Comparison of ENCODE assay signal across 9 cellular contexts in the genomic region with DNA sequence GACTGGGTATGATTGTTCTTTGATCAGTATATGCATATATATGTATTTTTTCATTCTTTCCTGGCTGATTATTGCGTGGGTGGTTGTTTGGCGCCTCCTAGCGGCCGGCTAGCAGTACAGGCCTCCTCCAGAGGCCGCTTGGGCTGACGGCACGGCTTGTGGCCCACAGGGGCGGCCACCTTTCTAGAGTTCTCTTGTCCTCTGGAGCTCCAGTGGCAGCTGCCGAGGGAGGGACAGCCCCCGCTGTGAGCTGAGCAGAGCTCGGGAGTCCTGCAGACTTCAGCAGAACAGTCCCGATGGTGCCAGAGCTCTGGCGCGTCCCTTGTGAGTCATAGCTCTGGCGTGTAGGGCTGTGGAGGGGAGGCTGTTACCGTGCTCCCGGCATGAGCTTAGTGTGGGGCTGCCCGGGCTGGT. TPM values are rescaled to one million over a fixed set of nuclear protein-coding genes. Genes with fewer than 3 reads are reported as not detected.
DNase-seq lines count a peak whose midpoint lies in the region; ATAC-seq and TF ChIP-seq lines count a peak whose summit lies in the region.
"Had no signal": no experiment of that assay in that cellular context is flagged by ENCODE, and none has a peak within 500 bp of the region (broad histone marks: within the 10 kb centered on the region; RNA-seq: fewer than 3 reads in every experiment).

No MANE protein-coding gene starts in this region.

- DNase-seq in CD8-positive, alpha-beta memory T cell = peak; percentile 21 to 75 (median 56)
- DNase-seq in NCI-H1694 treated with DMSO at 0.1 percent for 48 hours (lab: John Stamatoyannopoulos, UW) (peak; percentile 27), esophagus squamous epithelium (lab: John Stamatoyannopoulos, UW) (no peak), osteocyte (ENCODE audit: extremely low spot score, unreplicated experiment) (no peak), thyroid gland (peak; percentile 40 to 66)
- DNase-seq in activated CD8-positive, alpha-beta memory T cell treated with anti-CD3 and anti-CD28 coated beads, Interleukin-2, amount 50 U/mL, for 1 hour (ENCODE audit: extremely low read depth) = peak; percentile 18

- H3K9me3 ChIP-seq in CD8-positive, alpha-beta memory T cell (ENCODE audit: low read length) = no peaks in the 10 kb centered on the region
- H3K9me3 ChIP-seq in esophagus squamous epithelium (peaks cover 0 to 37% (median 6%) of the 10 kb centered on the region in 3 donors), thyroid gland (no peaks in the 10 kb centered on the region)
- H3K9me3 ChIP-seq: HAP-1 had no signal

- intact Hi-C loops in esophagus squamous epithelium (cut with DNase I) (no loop called here), thyroid gland (cut with DNase I) (loop anchor here (10.0 kb wide), 1 partner anchor 278 kb away; no protein-coding TSS in a partner anchor)

- TF ChIP-seq CTCF in esophagus squamous epithelium (IDR thresholded peaks at IDR 0.05) (peak; percentile 26 to 79 (median 56)), osteocyte (IDR thresholded peaks at IDR 0.05) (peak; percentile 46), thyroid gland (IDR thresholded peaks at IDR 0.05) (peak; percentile 65 to 86 (median 74))

- no peaks in the 10 kb centered on the region for H3K27me3 ChIP-seq in CD8-positive, alpha-beta memory T cell (ENCODE audit: insufficient read depth, low read length, poor library complexity, severe bottlenecking)
- no peaks in the 10 kb centered on the region for H3K27me3 ChIP-seq in esophagus squamous epithelium
- no peaks in the 10 kb centered on the region for H3K27me3 ChIP-seq in thyroid gland

- H3K4me3 ChIP-seq in CD8-positive, alpha-beta memory T cell (ENCODE audit: low read length) = no peak overlapping the region
- H3K4me3 ChIP-seq in esophagus squamous epithelium (no peak overlapping the region), thyroid gland (replicated peaks in 1 of 3) (no peak overlapping the region)
- H3K4me3 ChIP-seq: HAP-1 had no signal

- peaks cover 0 to 2% of the 10 kb centered on the region in 2 donors for H3K27me3 Mint-ChIP-seq in CD8-positive, alpha-beta memory T cell
- H3K27me3 Mint-ChIP-seq in osteocyte (ENCODE audit: unreplicated experiment) = no peaks in the 10 kb centered on the region

- H3K36me3 ChIP-seq in CD8-positive, alpha-beta memory T cell (ENCODE audit: insufficient read depth, low read length) = no peaks in the 10 kb centered on the region
- H3K36me3 ChIP-seq in esophagus squamous epithelium = no peaks in the 10 kb centered on the region
- no peaks in the 10 kb centered on the region for H3K36me3 ChIP-seq in thyroid gland
- H3K36me3 ChIP-seq: HAP-1 had no signal

- peak overlapping the region in 1 of 8 donors; percentile 11 for H3K27ac Mint-ChIP-seq in CD8-positive, alpha-beta memory T cell
- no peak overlapping the region for H3K27ac Mint-ChIP-seq in osteocyte (ENCODE audit: unreplicated experiment)

- no peak overlapping the region for H3K27ac ChIP-seq in CD8-positive, alpha-beta memory T cell (ENCODE audit: low read depth, low read length)
- no peak overlapping the region for H3K27ac ChIP-seq in esophagus squamous epithelium
- H3K27ac ChIP-seq in thyroid gland = no peak overlapping the region

- no peak overlapping the region for H3K4me3 Mint-ChIP-seq in CD8-positive, alpha-beta memory T cell
- H3K4me3 Mint-ChIP-seq in osteocyte (ENCODE audit: unreplicated experiment) = no peak overlapping the region

- ATAC-seq in GM21529 (IDR thresholded peaks at IDR 0.05; ENCODE audit: unreplicated experiment) = no peak
- ATAC-seq in HG02623 (IDR thresholded peaks at IDR 0.05; ENCODE audit: unreplicated experiment) = no peak

- H3K36me3 Mint-ChIP-seq in CD8-positive, alpha-beta memory T cell = no peaks in the 10 kb centered on the region
- H3K36me3 Mint-ChIP-seq in osteocyte (ENCODE audit: unreplicated experiment) = no peaks in the 10 kb centered on the region

- H3K4me1 Mint-ChIP-seq in CD8-positive, alpha-beta memory T cell = peaks cover 0 to 1% (median 0%) of the 10 kb centered on the region in 3 donors
- no peaks in the 10 kb centered on the region for H3K4me1 Mint-ChIP-seq in osteocyte (ENCODE audit: unreplicated experiment)

- H3K9me3 Mint-ChIP-seq in CD8-positive, alpha-beta memory T cell = peaks cover 0 to 1% (median 0%) of the 10 kb centered on the region in 5 donors
- H3K9me3 Mint-ChIP-seq in osteocyte (ENCODE audit: unreplicated experiment) = peaks cover 12% of the 10 kb centered on the region

- CTCF ChIA-PET in CD8-positive, alpha-beta memory T cell (lab: Charles Lee) = interaction anchor here (0.8 to 2.7 kb wide), 8 partner anchors 12 to 483 kb away, joined by 3 to 15 read pairs (median 4); a partner anchor contains a TSS

- 39 to 71% methylated on average over 6 to 7 of the region's 18 CpGs for WGBS in esophagus squamous epithelium, 2 donors
- 26 to 67% methylated on average over 8 to 10 of the region's 18 CpGs for WGBS in thyroid gland, 2 donors

- TF ChIP-seq POLR2A in esophagus squamous epithelium (IDR thresholded peaks at IDR 0.05) = no peak
- no peak for TF ChIP-seq POLR2A in thyroid gland (IDR thresholded peaks at IDR 0.05)

- POLR2A ChIA-PET in CD8-positive, alpha-beta memory T cell (lab: Charles Lee) = no interaction called here

- H3K4me1 ChIP-seq in CD8-positive, alpha-beta memory T cell (ENCODE audit: insufficient read depth, low read length) = no peaks in the 10 kb centered on the region
- H3K4me1 ChIP-seq in esophagus squamous epithelium (no peaks in the 10 kb centered on the region), thyroid gland (peaks cover 0 to 3% of the 10 kb centered on the region in 2 donors)
- H3K4me1 ChIP-seq: HAP-1 had no signal

RNA-seq across cellular contexts. Expression of a gene that starts 22.5 kb away (rescaled TPM):
- 1 to 10 TPM; 8.5 to 9.0 TPM for total RNA-seq in CD8-positive, alpha-beta memory T cell
- polyA plus RNA-seq in CD8-positive, alpha-beta memory T cell = 34.3 TPM
- total RNA-seq in esophagus squamous epithelium (10 to 100 TPM in 1 of 4 donors, 1 to 10 TPM in 3; 3.1 to 13.7 (median 5.2) TPM), osteocyte (8.7 and 9.7 TPM in 2 replicates), thyroid gland (10 to 100 TPM; 21.4 to 41.5 (median 36.6) TPM)

Comparison
In these comparisons a context has a peak if more than half of its experiments do, and no peak if none do; other contexts are left out.
1. DNase-seq: peak in CD8-positive, alpha-beta memory T cell (5 of 5), NCI-H1694 treated with DMSO at 0.1 percent for 48 hours (single experiment), activated CD8-positive, alpha-beta memory T cell treated with anti-CD3 and anti-CD28 coated beads, Interleukin-2, amount 50 U/mL, for 1 hour (single experiment) and thyroid gland (2 of 2); none in esophagus squamous epithelium (single experiment) and osteocyte (single experiment).
2. Peak in every context shown above with its lines, with median percentiles within 50 percentile points of each other: CTCF ChIP-seq.